Comparison of ENCODE assay signal across 8 cellular contexts in the genomic region with DNA sequence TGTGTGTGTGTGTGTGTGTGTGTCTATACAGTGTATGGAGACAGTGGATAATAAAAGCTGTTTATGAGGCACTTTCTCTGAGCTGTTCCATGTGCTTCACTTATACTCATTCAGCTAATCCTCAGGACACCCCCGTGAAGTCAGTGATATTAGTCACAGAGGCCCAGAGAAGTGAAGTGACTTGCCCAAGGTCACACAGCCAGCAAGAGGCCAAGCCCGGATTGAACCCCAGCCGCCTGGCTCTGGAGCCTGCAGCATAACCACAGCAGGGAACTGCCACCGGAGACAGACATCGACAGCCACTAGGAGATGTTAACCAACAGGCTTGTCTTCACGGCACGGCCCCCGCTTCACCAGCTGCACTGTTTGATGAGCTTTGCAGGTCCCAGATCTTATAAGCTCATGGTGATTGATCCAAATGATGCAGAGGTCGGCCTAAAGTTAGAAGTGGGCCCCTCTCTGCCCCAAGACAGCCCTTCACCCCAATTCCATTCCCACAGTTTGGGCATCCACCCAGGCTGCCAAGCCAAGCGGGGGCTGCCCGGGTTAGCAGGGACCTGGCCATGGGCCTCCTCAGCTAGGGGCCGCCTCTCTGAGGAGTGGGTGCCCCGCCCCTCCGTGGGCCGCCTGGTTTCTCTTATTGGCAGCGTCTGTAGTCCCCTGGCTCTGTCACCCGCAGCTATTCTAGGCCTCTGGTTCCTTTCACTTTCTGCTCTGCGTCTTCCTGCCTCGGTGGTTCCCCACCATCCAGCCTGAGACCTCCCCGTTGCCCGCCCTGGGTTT. TPM values are rescaled to one million over a fixed set of nuclear protein-coding genes. Genes with fewer than 3 reads are reported as not detected.
DNase-seq lines count a peak whose midpoint lies in the region; ATAC-seq and TF ChIP-seq lines count a peak whose summit lies in the region.

No MANE protein-coding gene starts in this region.

- in situ Hi-C loops in transverse colon (cut with MboI; ENCODE audit: low pct_ligation_motif_present in 1 of 4, low pct_unique_long_range_greater_than_20kb in 1 of 4, low sequenced_read_pairs in 3 of 4) = no loop called here

- TF ChIP-seq EP300 in transverse colon (IDR thresholded peaks at IDR 0.05; ENCODE audit: low read depth) = no peak

- H3K4me3 ChIP-seq in DOHH2 (ENCODE audit: low read length) (no peak overlapping the region), transverse colon (no peak overlapping the region)

- H3K27ac ChIP-seq in DOHH2 (ENCODE audit: low read depth, low read length) = no peak overlapping the region
- H3K27ac ChIP-seq in transverse colon = peak overlapping the region; percentile 57 to 67 (median 64)

- H3K9me3 ChIP-seq in DOHH2 (ENCODE audit: control insufficient read depth, insufficient read depth, low read length) (no peaks in the 10 kb centered on the region; the same call in 1 of the 2 replicates), transverse colon (no peaks in the 10 kb centered on the region)

- peaks cover 50% of the 10 kb centered on the region for H3K27me3 ChIP-seq in DOHH2 (ENCODE audit: control insufficient read depth, low read length)
- no peaks in the 10 kb centered on the region for H3K27me3 ChIP-seq in transverse colon

- H3F3A ChIP-seq in DOHH2 (ENCODE audit: control insufficient read depth, insufficient read depth) = no peaks in the 10 kb centered on the region

- TF ChIP-seq CTCF in DOHH2 (IDR thresholded peaks at IDR 0.05; ENCODE audit: low read depth, low read length, poor library complexity, severe bottlenecking) (no peak), transverse colon (IDR thresholded peaks at IDR 0.05) (no peak)

- DNase-seq in MV-4-11 (lab: John Stamatoyannopoulos, UW) (peak; percentile 79), mucosa of gallbladder (ENCODE audit: low spot score) (peak; percentile 40), transverse colon (peak; percentile 78), SKM-1 treated with dmso at 0.1 percent for 144 hours (lab: John Stamatoyannopoulos, UW; ENCODE audit: unreplicated experiment) (no peak)
- peak; percentile 28 to 72 for DNase-seq in activated T-helper 1 cell treated with anti-CD3 and anti-CD28 coated beads, Interleukin-2, amount 50 U/mL, for 16 hours (ENCODE audit: low read depth in 1 of 2, low spot score in 1 of 2)
- no peak for DNase-seq in NK-92 treated with Interleukin-12 subunit alpha and Interleukin-12 subunit beta, amount 100 ng/mL, for 24 hours (lab: John Stamatoyannopoulos, UW)

- peak overlapping the region; percentile 45 for H3K4me2 ChIP-seq in DOHH2 (ENCODE audit: low read length)

- no peaks in the 10 kb centered on the region for H3K79me2 ChIP-seq in DOHH2 (ENCODE audit: control insufficient read depth, low read length)

- H3K36me3 ChIP-seq in DOHH2 (ENCODE audit: control insufficient read depth, low read length) (no peaks in the 10 kb centered on the region), transverse colon (no peaks in the 10 kb centered on the region)

- peaks cover 20% of the 10 kb centered on the region for H3K4me1 ChIP-seq in DOHH2 (ENCODE audit: control insufficient read depth, low read length)
- H3K4me1 ChIP-seq in transverse colon = peaks cover 0 to 23% (median 4%) of the 10 kb centered on the region in 4 donors

- H4K20me1 ChIP-seq in DOHH2 (ENCODE audit: control insufficient read depth, insufficient read depth, low read depth, low read length) = no peaks in the 10 kb centered on the region

- H3K9me2 ChIP-seq in DOHH2 (replicated peaks; ENCODE audit: control insufficient read depth, low read length) = no peaks in the 10 kb centered on the region

- WGBS in transverse colon (ENCODE audit: low coverage in 1 of 2), 2 donors = 52% methylated on average over 18 of the region's 21 CpGs; no CpG with 5 or more reads in 1 of the 2 donors

- intact Hi-C loops in transverse colon (cut with DNase I; ENCODE audit: low total_unique reads) = no loop called here

- ATAC-seq in GM21619 (IDR thresholded peaks at IDR 0.05; ENCODE audit: unreplicated experiment) = peak; percentile 85

- TF ChIP-seq POLR2A in transverse colon (IDR thresholded peaks at IDR 0.05) = no peak

RNA-seq across cellular contexts. Expression of a gene that starts 30.9 kb away (rescaled TPM):
- total RNA-seq in mucosa of gallbladder (6.0 TPM), transverse colon (10 to 100 TPM in 2 of 4 donors, 1 to 10 TPM in 2; 2.2 to 17.6 (median 10.8) TPM)

RNA-seq across cellular contexts. Expression of a gene that starts 44.0 kb away (rescaled TPM):
- total RNA-seq in mucosa of gallbladder (not detected), transverse colon (not detected)

RNA-seq across cellular contexts. Expression of a gene that starts 48.3 kb away (rescaled TPM):
- total RNA-seq in mucosa of gallbladder (not detected), transverse colon (not detected)

RNA-seq across cellular contexts. Expression of a gene that starts 51.2 kb away (rescaled TPM):
- total RNA-seq in mucosa of gallbladder = not detected
- not detected for total RNA-seq in transverse colon

RNA-seq across cellular contexts. Expression of a gene that starts 56.0 kb away (rescaled TPM):
- total RNA-seq in mucosa of gallbladder = not detected
- not detected for total RNA-seq in transverse colon

Comparison
In these comparisons a context has a peak if more than half of its experiments do, and no peak if none do; other contexts are left out.
1. DNase-seq: peak in MV-4-11 (single experiment), activated T-helper 1 cell treated with anti-CD3 and anti-CD28 coated beads, Interleukin-2, amount 50 U/mL, for 16 hours (2 of 2), mucosa of gallbladder (single experiment) and transverse colon (single experiment); none in SKM-1 treated with dmso at 0.1 percent for 144 hours (single experiment) and NK-92 treated with Interleukin-12 subunit alpha and Interleukin-12 subunit beta, amount 100 ng/mL, for 24 hours (single experiment).